In genomic region chr7:99372275-99373085, GRCh38 we compare ENCODE assay signal across 2 cellular contexts.
TF ChIP-seq lines count a peak whose summit lies in the region.

No MANE protein-coding gene starts in this region.

TF ChIP-seq in A549, 52 proteins besides CTCF, POLR2A, EP300 and RAD21:
- TF ChIP-seq GATA3 (IDR thresholded peaks at IDR 0.05; ENCODE audit: borderline replicate concordance) (no peak), PHF8 (IDR thresholded peaks at IDR 0.05; ENCODE audit: borderline replicate concordance, low read depth) (no peak), JUN (IDR thresholded peaks at IDR 0.05) (no peak), CEBPB (IDR thresholded peaks at IDR 0.05) (peak; percentile 26 to 73; a peak in 2 of 4 replicates), ZNF302 (CRISPR knock-in tag; IDR thresholded peaks at IDR 0.05) (no peak), HEYL (CRISPR knock-in tag; IDR thresholded peaks at IDR 0.05) (no peak), NR3C1 (IDR thresholded peaks at IDR 0.05) (no peak)

TF ChIP-seq in HEK293, 187 proteins besides CTCF, POLR2A, EP300 and RAD21:
- TF ChIP-seq ZNF10 (tag by site-specific recombination; IDR thresholded peaks at IDR 0.05): no peak
- TF ChIP-seq ZNF211 (tag by site-specific recombination; IDR thresholded peaks at IDR 0.05; ENCODE audit: low read depth): no peak
- no peak for TF ChIP-seq ZNF623 (tag by site-specific recombination; IDR thresholded peaks at IDR 0.05)
- TF ChIP-seq ZNF391 (tag by site-specific recombination; IDR thresholded peaks at IDR 0.05; ENCODE audit: borderline replicate concordance, low read depth): no peak
- no peak for TF ChIP-seq ZNF707 (tag by site-specific recombination; IDR thresholded peaks at IDR 0.05)
- 0 out of 2 replicates have a peak, but pooled peaks have one; percentile 28 for TF ChIP-seq ZEB2 (tag by site-specific recombination; IDR thresholded peaks at IDR 0.05)
- TF ChIP-seq ZNF792 (tag by site-specific recombination; IDR thresholded peaks at IDR 0.05): no peak
